Comparison of ENCODE assay signal across 8 cellular contexts in genomic region chr2:157302492-157303099, GRCh38. TPM values are rescaled to one million over a fixed set of nuclear protein-coding genes. Genes with fewer than 3 reads are reported as not detected.
DNase-seq lines count a peak whose midpoint lies in the region; ATAC-seq and TF ChIP-seq lines count a peak whose summit lies in the region.

No MANE protein-coding gene starts in this region.

- H3K9me3 ChIP-seq in CD8-positive, alpha-beta T cell (ENCODE audit: low read length) = no peaks in the 10 kb centered on the region

- POLR2A ChIA-PET in CD8-positive, alpha-beta T cell (lab: Charles Lee) = interaction anchor here (0.6 to 1.4 kb wide), 3 partner anchors 14 to 690 kb away, joined by 3 read pairs; no protein-coding TSS in a partner anchor

- DNase-seq in CD8-positive, alpha-beta T cell = peak in 5 of 7 experiments; percentile 2 to 30 (median 12)
- DNase-seq in NCI-H1930 (lab: John Stamatoyannopoulos, UW) (peak; percentile 47 to 56), fibroblast of gingiva (ENCODE audit: low read depth) (peak; percentile 39), NK-92 (lab: John Stamatoyannopoulos, UW; ENCODE audit: unreplicated experiment) (no peak)

- H3K4me3 ChIP-seq in CD8-positive, alpha-beta T cell (ENCODE audit: low read depth, low read length) = no peak overlapping the region

- peaks cover 3% of the 10 kb centered on the region for H3K27me3 Mint-ChIP-seq in CD8-positive, alpha-beta T cell (ENCODE audit: low read depth)
- peaks cover 12% of the 10 kb centered on the region for H3K27me3 Mint-ChIP-seq in nephron (ENCODE audit: low read depth)

- H3K4me1 Mint-ChIP-seq in CD8-positive, alpha-beta T cell (ENCODE audit: low read depth) = peaks cover 17% of the 10 kb centered on the region
- peaks cover 5% of the 10 kb centered on the region for H3K4me1 Mint-ChIP-seq in nephron

- intact Hi-C loops in CD8-positive, alpha-beta T cell (cut with DNase I, micrococcal nuclease) = loop anchor here (1.0 to 10.0 kb wide), 14 partner anchors 25 to 1452 kb away; partner anchors contain the start of genes ACVR1C (in 1 of the 2), CCDC148 (in 1 of the 2) and PKP4 (in 1 of the 2)

- H3K9me3 Mint-ChIP-seq in CD8-positive, alpha-beta T cell = no peaks in the 10 kb centered on the region
- H3K9me3 Mint-ChIP-seq in nephron = no peaks in the 10 kb centered on the region

- H3K27ac Mint-ChIP-seq in CD8-positive, alpha-beta T cell = no peak overlapping the region
- no peak overlapping the region for H3K27ac Mint-ChIP-seq in nephron

- peak; percentile 89 for ATAC-seq in CD8-positive, alpha-beta T cell
- ATAC-seq in GM18517 (IDR thresholded peaks at IDR 0.05; ENCODE audit: unreplicated experiment) = peak; percentile 81
- ATAC-seq in HG02943 (IDR thresholded peaks at IDR 0.05; ENCODE audit: low read depth, unreplicated experiment) = peak; percentile 73

- no peaks in the 10 kb centered on the region for H3K36me3 ChIP-seq in CD8-positive, alpha-beta T cell (ENCODE audit: insufficient read depth, low read length)

- no peaks in the 10 kb centered on the region for H3K36me3 Mint-ChIP-seq in CD8-positive, alpha-beta T cell
- H3K36me3 Mint-ChIP-seq in nephron (ENCODE audit: low read depth) = no peaks in the 10 kb centered on the region

- H3K4me1 ChIP-seq in CD8-positive, alpha-beta T cell (ENCODE audit: insufficient read depth, low read length) = no peaks in the 10 kb centered on the region

- no peak overlapping the region for H3K4me3 Mint-ChIP-seq in CD8-positive, alpha-beta T cell
- H3K4me3 Mint-ChIP-seq in nephron = no peak overlapping the region

- H3K27me3 ChIP-seq in CD8-positive, alpha-beta T cell (ENCODE audit: insufficient read depth, low read length) = no peaks in the 10 kb centered on the region

- CTCF ChIA-PET in CD8-positive, alpha-beta T cell (lab: Charles Lee) = interaction anchor here (0.6 to 8.1 kb wide), 78 partner anchors 8 to 1452 kb away, joined by 3 to 84 read pairs (median 4); partner anchors contain the start of genes ACVR1, ACVR1C, CYTIP and ERMN

- TF ChIP-seq CTCF in CD8-positive, alpha-beta T cell (IDR thresholded peaks at IDR 0.05) = peak; percentile 89
- TF ChIP-seq CTCF in VCaP (conservative IDR thresholded peaks at IDR 0.05) (peak; percentile 88), nephron (IDR thresholded peaks at IDR 0.05; ENCODE audit: unreplicated experiment in 3 of 3) (peak; percentile 81 to 91 (median 89))

- no peak overlapping the region for H3K27ac ChIP-seq in CD8-positive, alpha-beta T cell (ENCODE audit: low read depth, low read length)
- H3K27ac ChIP-seq in VCaP = no peak overlapping the region

RNA-seq across cellular contexts. Expression of gene ERMN, which starts 23.0 kb away (rescaled TPM):
- 10 to 100 TPM; 20.7 to 23.6 TPM for total RNA-seq in CD8-positive, alpha-beta T cell

RNA-seq across cellular contexts. Expression of gene GALNT5, which starts 45.1 kb away (rescaled TPM):
- not detected for total RNA-seq in CD8-positive, alpha-beta T cell
